1 cellular context compared by ENCODE assay signal in genomic region chr7:12211054-12212050, GRCh38.
TF ChIP-seq lines count a peak whose summit lies in the region.

TMEM106B (plus strand) TSS chr7:12211294; CDS start chr7:12214811, 3,517 bp downstream.

TF ChIP-seq in HepG2, 621 proteins besides CTCF, POLR2A, EP300 and RAD21 (continued from another document and continues in another):
- peak; percentile 91 for TF ChIP-seq MXD4 (CRISPR knock-in tag; IDR thresholded peaks at IDR 0.05)
- TF ChIP-seq POLR2G (IDR thresholded peaks at IDR 0.05; ENCODE audit: low read depth, low read length): peak; percentile 94
- peak; percentile 98 for TF ChIP-seq REPIN1 (CRISPR knock-in tag; IDR thresholded peaks at IDR 0.05; ENCODE audit: borderline replicate concordance, low read depth)
- TF ChIP-seq CBFB (CRISPR knock-in tag; IDR thresholded peaks at IDR 0.05): peak; percentile 89; the same call in 1 of the 2 replicates
- TF ChIP-seq ZFP36 (IDR thresholded peaks at IDR 0.05; ENCODE audit: borderline replicate concordance, low read depth, low read length, partially characterized antibody): no peak
- TF ChIP-seq MIXL1 (CRISPR knock-in tag; IDR thresholded peaks at IDR 0.05): peak; percentile 7
- no peak for TF ChIP-seq ATM (IDR thresholded peaks at IDR 0.05; ENCODE audit: borderline replicate concordance)
- peak; percentile 77; the same call in 1 of the 2 replicates for TF ChIP-seq SMAD9 (CRISPR knock-in tag; IDR thresholded peaks at IDR 0.05)
- TF ChIP-seq MBNL3 (CRISPR knock-in tag; conservative IDR thresholded peaks at IDR 0.05): no peak
- no peak for TF ChIP-seq FUBP1 (CRISPR knock-in tag; IDR thresholded peaks at IDR 0.05; ENCODE audit: borderline replicate concordance)
- no peak for TF ChIP-seq SOX13 (IDR thresholded peaks at IDR 0.05)
- TF ChIP-seq SOX13 (CRISPR knock-in tag; conservative IDR thresholded peaks at IDR 0.05 in 1 of 2, IDR thresholded peaks at IDR 0.05 in 1 of 2): peak in 1 of 2 experiments; percentile 49; a peak in 2 of 4 replicates
- TF ChIP-seq CEBPB (IDR thresholded peaks at IDR 0.05; ENCODE audit: borderline replicate concordance, low read depth, low read length): no peak
- peak; percentile 79 for TF ChIP-seq SKIL (CRISPR knock-in tag; IDR thresholded peaks at IDR 0.05; ENCODE audit: borderline replicate concordance)
- peak; percentile 97 for TF ChIP-seq SALL1 (CRISPR knock-in tag; IDR thresholded peaks at IDR 0.05)
- TF ChIP-seq HNF4A (CRISPR knock-in tag; IDR thresholded peaks at IDR 0.05): no peak; the same call in 1 of the 2 replicates
- TF ChIP-seq RFX5 (IDR thresholded peaks at IDR 0.05; ENCODE audit: low read depth, low read length): no peak; the same call in 1 of the 2 replicates
- peak; percentile 82 for TF ChIP-seq GATAD1 (CRISPR knock-in tag; IDR thresholded peaks at IDR 0.05)
- peak; percentile 98 for TF ChIP-seq ZNF570 (CRISPR knock-in tag; IDR thresholded peaks at IDR 0.05; ENCODE audit: borderline replicate concordance)
- TF ChIP-seq SSRP1 (CRISPR knock-in tag; IDR thresholded peaks at IDR 0.05): no peak
- peak; percentile 98 for TF ChIP-seq ZNF749 (CRISPR knock-in tag; IDR thresholded peaks at IDR 0.05; ENCODE audit: borderline replicate concordance)
- peak; percentile 94 for TF ChIP-seq MYPOP (CRISPR knock-in tag; IDR thresholded peaks at IDR 0.05)
- peak; percentile 88 for TF ChIP-seq GMEB1 (CRISPR knock-in tag; IDR thresholded peaks at IDR 0.05; ENCODE audit: borderline replicate concordance)
- peak; percentile 84; the same call in 1 of the 2 replicates for TF ChIP-seq ZSCAN22 (CRISPR knock-in tag; IDR thresholded peaks at IDR 0.05)
- TF ChIP-seq ZBTB14 (CRISPR knock-in tag; IDR thresholded peaks at IDR 0.05): peak; percentile 86
- TF ChIP-seq ZNF703 (CRISPR knock-in tag; IDR thresholded peaks at IDR 0.05; ENCODE audit: borderline replicate concordance): peak; percentile 97
- TF ChIP-seq ZNF383 (CRISPR knock-in tag; IDR thresholded peaks at IDR 0.05; ENCODE audit: borderline replicate concordance): 0 out of 2 replicates have a peak, but pooled peaks have one; percentile 46
- TF ChIP-seq E2F2 (CRISPR knock-in tag; IDR thresholded peaks at IDR 0.05; ENCODE audit: borderline replicate concordance): peak; percentile 48; the same call in 1 of the 2 replicates
- no peak for TF ChIP-seq NFE2L2 (IDR thresholded peaks at IDR 0.05; ENCODE audit: low read length)
- peak; percentile 97 for TF ChIP-seq ERF (CRISPR knock-in tag; IDR thresholded peaks at IDR 0.05)
- peak; percentile 32; the same call in 1 of the 2 replicates for TF ChIP-seq RNF219 (CRISPR knock-in tag; IDR thresholded peaks at IDR 0.05)
- peak; percentile 98 for TF ChIP-seq ZNF343 (CRISPR knock-in tag; IDR thresholded peaks at IDR 0.05)
- TF ChIP-seq JUND (CRISPR knock-in tag; IDR thresholded peaks at IDR 0.05): no peak
- TF ChIP-seq FOXJ3 (CRISPR knock-in tag; IDR thresholded peaks at IDR 0.05; ENCODE audit: borderline replicate concordance): peak; percentile 35; the same call in 1 of the 2 replicates
- TF ChIP-seq HDAC1 (CRISPR knock-in tag; IDR thresholded peaks at IDR 0.05): peak; percentile 95
- peak; percentile 86 for TF ChIP-seq DBP (CRISPR knock-in tag; IDR thresholded peaks at IDR 0.05; ENCODE audit: not compliant biosample characterization)
- peak; percentile 98 for TF ChIP-seq BATF2 (CRISPR knock-in tag; IDR thresholded peaks at IDR 0.05)
- TF ChIP-seq ZFP36L1 (CRISPR knock-in tag; IDR thresholded peaks at IDR 0.05): peak; percentile 97
- TF ChIP-seq RERE (CRISPR knock-in tag; IDR thresholded peaks at IDR 0.05; ENCODE audit: low read depth): peak; percentile 56; the same call in 1 of the 2 replicates
- peak; percentile 99 for TF ChIP-seq ZNF563 (CRISPR knock-in tag; IDR thresholded peaks at IDR 0.05)
- TF ChIP-seq ZNF496 (CRISPR knock-in tag; IDR thresholded peaks at IDR 0.05; ENCODE audit: insufficient replicate concordance): peak; percentile 34
- peak; percentile 83; the same call in 1 of the 2 replicates for TF ChIP-seq CBX5 (CRISPR knock-in tag; IDR thresholded peaks at IDR 0.05; ENCODE audit: borderline replicate concordance)
- TF ChIP-seq ZNF225 (CRISPR knock-in tag; IDR thresholded peaks at IDR 0.05): peak; percentile 99
- TF ChIP-seq ZNF251 (CRISPR knock-in tag; IDR thresholded peaks at IDR 0.05): peak; percentile 91
- TF ChIP-seq RFXAP (CRISPR knock-in tag; IDR thresholded peaks at IDR 0.05; ENCODE audit: borderline replicate concordance): peak; percentile 44; the same call in 1 of the 2 replicates
- no peak for TF ChIP-seq SP2 (CRISPR knock-in tag; IDR thresholded peaks at IDR 0.05)
